Comparison of ENCODE assay signal across 9 cellular contexts in the genomic region with DNA sequence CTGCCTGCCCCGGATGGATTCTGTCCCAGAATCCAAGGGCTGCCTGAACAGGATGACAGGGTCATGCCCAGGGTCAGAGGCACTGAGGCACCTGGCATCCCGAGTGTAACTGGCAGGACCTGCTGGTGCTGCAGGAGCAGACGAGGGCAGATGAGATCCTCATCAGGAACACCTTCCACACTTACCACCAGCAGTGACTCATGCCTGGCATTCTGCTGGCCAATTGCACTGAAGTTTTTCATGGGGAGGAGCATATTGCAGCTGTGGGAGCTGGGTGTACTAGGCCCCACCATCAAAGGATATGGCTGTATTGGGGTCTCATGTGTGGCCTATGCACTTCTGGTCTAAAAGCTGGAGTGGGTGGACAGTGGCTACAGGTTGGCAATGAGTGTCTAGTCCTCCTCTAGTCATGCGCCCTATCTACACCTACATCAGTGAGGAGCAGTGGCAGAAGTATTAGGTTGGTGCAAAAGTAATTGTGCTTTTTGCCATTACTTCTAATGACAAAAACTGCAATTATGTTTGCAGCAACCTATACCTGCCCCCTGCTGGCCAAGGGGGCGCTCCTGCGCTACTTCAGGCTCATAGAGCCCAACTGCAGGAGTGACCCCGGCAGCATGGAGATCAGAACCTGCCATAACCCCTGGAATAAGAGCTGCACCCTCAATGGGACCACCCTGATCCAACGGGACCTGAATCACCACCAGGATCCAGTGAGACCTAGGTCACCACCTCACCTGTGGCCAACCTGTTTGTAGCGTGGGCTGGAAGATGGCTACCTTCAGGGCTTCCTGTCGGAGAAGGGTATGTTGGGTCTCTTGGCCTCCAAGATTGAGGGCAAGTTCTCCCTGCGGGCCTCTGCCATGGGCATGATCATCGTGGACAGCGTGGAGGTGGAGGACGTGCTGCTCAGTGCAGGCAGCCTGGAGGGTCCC. TPM values are rescaled to one million over a fixed set of nuclear protein-coding genes. Genes with fewer than 3 reads are reported as not detected.
DNase-seq lines count a peak whose midpoint lies in the region; ATAC-seq and TF ChIP-seq lines count a peak whose summit lies in the region.
"Had no signal": no experiment of that assay in that cellular context is flagged by ENCODE, and none has a peak within 500 bp of the region (broad histone marks: within the 10 kb centered on the region; RNA-seq: fewer than 3 reads in every experiment).

No MANE protein-coding gene starts in this region.

- WGBS in upper lobe of left lung, 2 donors: 82 to 89% methylated on average over 12 to 14 of the region's 14 CpGs

- TF ChIP-seq POLR2A in NB4 (IDR thresholded peaks at IDR 0.05; ENCODE audit: extremely low read depth, insufficient read length) (no peak), upper lobe of left lung (IDR thresholded peaks at IDR 0.05) (no peak)

- H3K27ac ChIP-seq in DND-41 (ENCODE audit: low read length) (no peak overlapping the region), upper lobe of left lung (no peak overlapping the region)

- TF ChIP-seq CTCF in DND-41 (IDR thresholded peaks at IDR 0.05; ENCODE audit: borderline replicate concordance, extremely low read depth, low read length, poor library complexity, severe bottlenecking) (peak; percentile 75), NB4 (IDR thresholded peaks at IDR 0.05; ENCODE audit: low read depth, low read length) (peak; percentile 90), upper lobe of left lung (IDR thresholded peaks at IDR 0.05) (peak in 4 of 6 experiments; percentile 16 to 61 (median 51))

- H3K27ac Mint-ChIP-seq in immature natural killer cell: no peak overlapping the region

- H3K27me3 ChIP-seq in DND-41 (ENCODE audit: insufficient read depth, low read length, poor library complexity) (no peaks in the 10 kb centered on the region), upper lobe of left lung (no peaks in the 10 kb centered on the region)

- H3K4me1 ChIP-seq in DND-41 (ENCODE audit: insufficient read depth, low read length) (no peaks in the 10 kb centered on the region), upper lobe of left lung (no peaks in the 10 kb centered on the region)

- peaks cover 0 to 2% (median 0%) of the 10 kb centered on the region in 3 donors for H3K27me3 Mint-ChIP-seq in immature natural killer cell (ENCODE audit: low read depth in 3 of 3)

- DNase-seq in DND-41 (peak; percentile 35), NB4 (ENCODE audit: low read depth) (peak; percentile 60), activated T-cell treated with anti-CD3 and anti-CD28 coated beads for 48 hours (ENCODE audit: low read depth) (peak; percentile 47), immature natural killer cell (peak in 2 of 3 donors; percentile 9 to 39), upper lobe of left lung (peak; percentile 37 to 38), NCI-H510A (lab: John Stamatoyannopoulos, UW) (no peak), DMS153 (lab: John Stamatoyannopoulos, UW) (no peak)

- peaks cover 0 to 3% (median 0%) of the 10 kb centered on the region in 6 donors for H3K9me3 Mint-ChIP-seq in immature natural killer cell

- H3K4me2 ChIP-seq in DND-41 (ENCODE audit: insufficient read depth, low read length): no peak overlapping the region

- TF ChIP-seq EP300 in upper lobe of left lung (IDR thresholded peaks at IDR 0.05): no peak

- no peaks in the 10 kb centered on the region for H3K9me3 ChIP-seq in DND-41 (ENCODE audit: insufficient read depth, low read length, severe bottlenecking)
- H3K9me3 ChIP-seq in upper lobe of left lung: no peaks in the 10 kb centered on the region

- H3K36me3 Mint-ChIP-seq in immature natural killer cell: no peaks in the 10 kb centered on the region

- no peaks in the 10 kb centered on the region for H4K20me1 ChIP-seq in DND-41 (ENCODE audit: insufficient read depth, low read length)

- no peaks in the 10 kb centered on the region for H3K36me3 ChIP-seq in DND-41 (ENCODE audit: insufficient read depth, low read length)
- no peaks in the 10 kb centered on the region for H3K36me3 ChIP-seq in upper lobe of left lung

- no peaks in the 10 kb centered on the region for H3K4me1 Mint-ChIP-seq in immature natural killer cell

- no peaks in the 10 kb centered on the region for H3K79me2 ChIP-seq in DND-41 (ENCODE audit: insufficient read depth, low read length)

- H2AFZ ChIP-seq in DND-41 (ENCODE audit: low read depth, low read length): no peak overlapping the region

- H3K4me3 Mint-ChIP-seq in immature natural killer cell: no peak overlapping the region

- H3K4me3 ChIP-seq in DND-41 (ENCODE audit: low read depth in 1 of 2, low read length in 2 of 2): no peak overlapping the region
- H3K4me3 ChIP-seq in NB4 (ENCODE audit: low read depth, low read length): no peak overlapping the region
- H3K4me3 ChIP-seq in upper lobe of left lung: no peak overlapping the region

- ATAC-seq in DND-41 (ENCODE audit: insufficient read depth, low read depth) (peak; percentile 66; the same call in 2 of the 3 replicates), upper lobe of left lung (ENCODE audit: low FRiP score in 2 of 2) (peak; percentile 50 to 56), HG03196 (IDR thresholded peaks at IDR 0.05; ENCODE audit: unreplicated experiment) (no peak)

- H3K9ac ChIP-seq in DND-41 (ENCODE audit: low read depth, low read length): no peak overlapping the region

RNA-seq across cellular contexts. Expression of gene C12orf42, which starts 8.0 kb away (rescaled TPM):
- under 1 TPM in 2 of 3 donors, not detected in 1; 0.14 to 0.50 TPM for polyA plus RNA-seq in immature natural killer cell
- not detected for total RNA-seq in upper lobe of left lung
- total RNA-seq: fibroblast of lung had no signal
- polyA plus RNA-seq: fibroblast of lung had no signal

Comparison
In these comparisons a context has a peak if more than half of its experiments do, and no peak if none do; other contexts are left out.
1. DNase-seq: peak in DND-41 (single experiment), NB4 (single experiment), activated T-cell treated with anti-CD3 and anti-CD28 coated beads for 48 hours (single experiment), immature natural killer cell (2 of 3) and upper lobe of left lung (2 of 2); none in NCI-H510A (single experiment) and DMS153 (single experiment).
2. Peak in every context shown above with its lines, with median percentiles within 50 percentile points of each other: CTCF ChIP-seq.